Comparison of ENCODE assay signal across 11 cellular contexts in the genomic region with DNA sequence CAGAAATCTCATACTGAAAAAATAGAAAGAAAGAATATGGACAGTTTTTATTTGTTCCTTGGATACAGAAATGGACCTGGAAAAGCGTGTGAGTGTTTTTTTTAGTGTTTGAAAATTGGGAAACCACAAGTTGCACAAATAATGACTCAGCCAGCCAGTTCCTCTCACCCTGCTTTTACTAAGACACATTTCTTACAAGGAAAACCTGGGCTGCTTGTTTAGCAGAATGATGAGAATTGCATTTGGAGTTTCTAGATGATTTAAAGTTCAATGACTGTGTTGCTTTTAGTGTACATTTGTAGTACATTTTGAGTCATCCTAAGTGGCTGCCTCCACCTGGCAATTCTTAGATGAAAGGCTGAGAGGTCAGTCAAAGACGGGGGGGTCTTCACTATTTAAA.
DNase-seq lines count a peak whose midpoint lies in the region; ATAC-seq and TF ChIP-seq lines count a peak whose summit lies in the region.
"Had no signal": no experiment of that assay in that cellular context is flagged by ENCODE, and none has a peak within 500 bp of the region (broad histone marks: within the 10 kb centered on the region; RNA-seq: fewer than 3 reads in every experiment).

No MANE protein-coding gene starts in this region.

- peak overlapping the region; percentile 12 to 38 (median 22) for H3K4me3 Mint-ChIP-seq in immature natural killer cell

- no peaks in the 10 kb centered on the region for H3K9me3 ChIP-seq in testis

- TF ChIP-seq POLR2A in testis (IDR thresholded peaks at IDR 0.05) = no peak

- H3K27ac ChIP-seq in testis = no peak overlapping the region

- intact Hi-C loops in testis (cut with DNase I; ENCODE audit: low total_unique reads) = no loop called here

- peak; percentile 45 for DNase-seq in AG20443 (ENCODE audit: low spot score)
- DNase-seq in SIG-M5 (lab: John Stamatoyannopoulos, UW) = peak; percentile 49
- no peak for DNase-seq in immature natural killer cell
- no peak for DNase-seq in activated CD4-positive, CD25-positive, alpha-beta regulatory T cell (lab: John Stamatoyannopoulos, UW)
- DNase-seq in activated naive CD4-positive, alpha-beta T cell (lab: John Stamatoyannopoulos, UW) = no peak
- no peak for DNase-seq in testis
- DNase-seq: C1 segment of cervical spinal cord; NCI-H1417 treated with DMSO at 0.1 percent for 48 hours; stimulated activated naive CD4-positive, alpha-beta T cell treated with Interleukin-2 at 50 U/mL for 16 hours had no signal

- H3K4me3 ChIP-seq in testis = no peak overlapping the region

- H3K36me3 Mint-ChIP-seq in immature natural killer cell = no peaks in the 10 kb centered on the region

- peaks cover 0 to 7% (median 1%) of the 10 kb centered on the region in 6 donors for H3K9me3 Mint-ChIP-seq in immature natural killer cell

- H3K4me1 Mint-ChIP-seq in immature natural killer cell = peaks cover 20 to 30% of the 10 kb centered on the region in 2 donors

- TF ChIP-seq CTCF in testis (IDR thresholded peaks at IDR 0.05) = no peak

- ATAC-seq in HG02870 (IDR thresholded peaks at IDR 0.05; ENCODE audit: unreplicated experiment) = peak; percentile 53
- no peak for ATAC-seq in GM21515 (IDR thresholded peaks at IDR 0.05; ENCODE audit: unreplicated experiment)

- peaks cover 0 to 7% (median 3%) of the 10 kb centered on the region in 3 donors for H3K27me3 Mint-ChIP-seq in immature natural killer cell (ENCODE audit: low read depth in 3 of 3)

- H3K27ac Mint-ChIP-seq in immature natural killer cell = no peak overlapping the region

- no peaks in the 10 kb centered on the region for H3K27me3 ChIP-seq in testis

- WGBS in testis, 2 donors = 57 to 63% methylated on average over 2 of the region's 2 CpGs

- no peaks in the 10 kb centered on the region for H3K4me1 ChIP-seq in testis

- H3K36me3 ChIP-seq in testis (ENCODE audit: low read depth, missing control alignments) = no peaks in the 10 kb centered on the region

Comparison
In these comparisons a context has a peak if more than half of its experiments do, and no peak if none do; other contexts are left out.
1. DNase-seq: peak in AG20443 (single experiment) and SIG-M5 (single experiment); none in immature natural killer cell (0 of 3), activated CD4-positive, CD25-positive, alpha-beta regulatory T cell (0 of 4), activated naive CD4-positive, alpha-beta T cell (0 of 4) and testis (single experiment).